8 cellular contexts compared by ENCODE assay signal in the genomic region with DNA sequence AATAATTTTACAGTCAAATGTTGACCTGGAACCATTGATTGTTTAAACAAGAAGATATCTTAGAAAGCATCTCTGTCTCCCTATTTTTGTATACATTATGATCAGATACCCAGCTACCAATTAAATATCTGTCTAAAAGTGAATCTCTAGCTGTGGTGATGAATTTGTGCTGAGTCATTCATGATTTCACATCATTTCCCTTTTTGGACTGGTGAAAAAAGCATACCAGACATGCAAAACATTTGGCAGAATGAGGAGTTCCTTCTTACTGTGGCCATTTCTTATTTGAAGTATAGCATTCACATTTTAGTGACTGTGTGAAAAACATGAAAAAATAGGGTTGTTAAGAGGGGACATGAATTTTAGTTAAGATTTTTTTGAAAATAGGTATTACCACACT.
DNase-seq lines count a peak whose midpoint lies in the region; ATAC-seq and TF ChIP-seq lines count a peak whose summit lies in the region.
"Had no signal": no experiment of that assay in that cellular context is flagged by ENCODE, and none has a peak within 500 bp of the region (broad histone marks: within the 10 kb centered on the region; RNA-seq: fewer than 3 reads in every experiment).

No MANE protein-coding gene starts in this region.

- no peak for TF ChIP-seq CTCF in neutrophil (IDR thresholded peaks at IDR 0.05)

- peaks cover 4 to 7% of the 10 kb centered on the region in 2 experiments for H3K4me1 ChIP-seq in neutrophil (ENCODE audit: control insufficient read depth in 1 of 2, insufficient read depth in 1 of 2, low read depth in 1 of 2, low read length in 1 of 2)

- peak overlapping the region; percentile 45 for H3K27ac ChIP-seq in neutrophil
- H3K27ac ChIP-seq: VCaP had no signal

- no peaks in the 10 kb centered on the region for H3K36me3 ChIP-seq in neutrophil

- DNase-seq in nucleus accumbens (lab: John Stamatoyannopoulos, UW) (no peak), left ventricle myocardium superior (no peak)
- no peak for DNase-seq in stimulated activated CD8-positive, alpha-beta memory T cell treated with anti-CD3 and anti-CD28 coated beads, Interleukin-4, amount 100 ng/mL, for 48 hours

- ATAC-seq in GM19043 (IDR thresholded peaks at IDR 0.05; ENCODE audit: low read depth, unreplicated experiment) = peak; percentile 96
- peak; percentile 95 for ATAC-seq in HG03095 (IDR thresholded peaks at IDR 0.05; ENCODE audit: unreplicated experiment)
- peak; percentile 54; the same call in 2 of the 3 replicates for ATAC-seq in SK-N-SH treated with all-trans-retinoic acid at 6 μM for 48 hours
- no peak for ATAC-seq in left ventricle myocardium superior

- intact Hi-C loops in left ventricle myocardium superior (cut with micrococcal nuclease) = no loop called here

- H3K9me3 ChIP-seq in neutrophil = no peaks in the 10 kb centered on the region

- H3K27me3 ChIP-seq in neutrophil = no peaks in the 10 kb centered on the region

- no peak overlapping the region for H3K4me3 ChIP-seq in neutrophil (ENCODE audit: low read depth in 1 of 2, low read length in 1 of 2)

TF ChIP-seq in SK-N-SH treated with all-trans-retinoic acid at 6 μM for 48 hours, 23 proteins besides CTCF, POLR2A, EP300 and RAD21:
- TF ChIP-seq ZC3H10 (CRISPR knock-in tag; IDR thresholded peaks at IDR 0.05) (no peak), CSDC2 (CRISPR knock-in tag; IDR thresholded peaks at IDR 0.05) (no peak), ISL1 (CRISPR knock-in tag; IDR thresholded peaks at IDR 0.05) (0 out of 2 replicates have a peak, but pooled peaks have one; percentile 9), BACH2 (CRISPR knock-in tag; IDR thresholded peaks at IDR 0.05; ENCODE audit: borderline replicate concordance) (peak; percentile 57; the same call in 1 of the 2 replicates)
